8 cellular contexts compared by ENCODE assay signal in genomic region chr6:31862344-31863235, GRCh38. TPM values are rescaled to one million over a fixed set of nuclear protein-coding genes. Genes with fewer than 3 reads are reported as not detected.
A peak's percentile ranks its signal among the peaks of the same experiment; 100 is the strongest.
DNase-seq lines count a peak whose midpoint lies in the region; ATAC-seq lines count a peak whose summit lies in the region.

Gene NEU1 (minus strand): TSS chr6:31862821. CDS start chr6:31862776, 45 bp downstream.

- ATAC-seq in GM18508 (IDR thresholded peaks at IDR 0.05; ENCODE audit: insufficient read depth, unreplicated experiment) (peak; percentile 85), HG03025 (IDR thresholded peaks at IDR 0.05; ENCODE audit: low FRiP score, unreplicated experiment) (peak; percentile 83), aorta (ENCODE audit: low FRiP score) (peak; percentile 98)

- H3K9me3 ChIP-seq in aorta (ENCODE audit: control insufficient read depth, low read length): no peaks in the 10 kb centered on the region

- H3K27ac ChIP-seq in rectal smooth muscle tissue (ENCODE audit: low read depth, low read length) (peak within 1 kb of the TSS; percentile 87), aorta (ENCODE audit: low read depth in 1 of 2, low read length in 2 of 2) (peak within 1 kb of the TSS in 1 of 2 donors; percentile 74)

- H3K27me3 ChIP-seq in rectal smooth muscle tissue (ENCODE audit: control insufficient read depth, insufficient read depth, low read length): no peaks in the 10 kb centered on the region
- H3K27me3 ChIP-seq in aorta (ENCODE audit: control insufficient read depth in 1 of 2, insufficient read depth in 2 of 2, low read length in 1 of 2): no peaks in the 10 kb centered on the region

- DNase-seq in NCI-H2081 (lab: John Stamatoyannopoulos, UW): peak; percentile 99 to 100
- peak; percentile 99 for DNase-seq in T1000 (lab: John Stamatoyannopoulos, UW)
- DNase-seq in astrocyte of the hippocampus (ENCODE audit: low read depth, low spot score): peak; percentile 100
- DNase-seq in hepatic stellate cell (ENCODE audit: low spot score): peak; percentile 100
- DNase-seq in aorta: peak; percentile 99 to 100

- intact Hi-C loops in aorta (cut with DNase I): loop anchor here in 1 of 2 donors (2.0 to 10.0 kb wide), 2 partner anchors 28 to 178 kb away; partner anchors contain the start of gene LY6G5C

- peaks cover 14% of the 10 kb centered on the region for H3K36me3 ChIP-seq in rectal smooth muscle tissue (ENCODE audit: control insufficient read depth, insufficient read depth, low read length)
- H3K36me3 ChIP-seq in aorta (ENCODE audit: control insufficient read depth in 1 of 2, insufficient read depth in 2 of 2, low read length in 1 of 2): no peaks in the 10 kb centered on the region

- peak within 1 kb of the TSS; percentile 76 for H3K9ac ChIP-seq in rectal smooth muscle tissue (ENCODE audit: low read length)

- H3K4me3 ChIP-seq in rectal smooth muscle tissue (ENCODE audit: low read length): peak within 1 kb of the TSS; percentile 77
- peak within 1 kb of the TSS; percentile 43 to 48 for H3K4me3 ChIP-seq in aorta (ENCODE audit: low read length in 2 of 2)

- H3K4me1 ChIP-seq in rectal smooth muscle tissue (ENCODE audit: control insufficient read depth, insufficient read depth, low read length) (peaks cover 5% of the 10 kb centered on the region), aorta (ENCODE audit: control insufficient read depth in 1 of 2, insufficient read depth in 2 of 2, low read length in 2 of 2) (no peaks in the 10 kb centered on the region)

- WGBS in aorta, 2 donors: 0 to 1% methylated on average over 58 to 64 of the region's 64 CpGs

RNA-seq across cellular contexts. Expression of gene NEU1, which starts in this region (rescaled TPM):
- 10 to 100 TPM; 23.9 to 24.6 TPM for total RNA-seq in aorta
- polyA plus RNA-seq in aorta: 10 to 100 TPM; 20.3 to 23.7 TPM
